10 cellular contexts compared by ENCODE assay signal in the genomic region with DNA sequence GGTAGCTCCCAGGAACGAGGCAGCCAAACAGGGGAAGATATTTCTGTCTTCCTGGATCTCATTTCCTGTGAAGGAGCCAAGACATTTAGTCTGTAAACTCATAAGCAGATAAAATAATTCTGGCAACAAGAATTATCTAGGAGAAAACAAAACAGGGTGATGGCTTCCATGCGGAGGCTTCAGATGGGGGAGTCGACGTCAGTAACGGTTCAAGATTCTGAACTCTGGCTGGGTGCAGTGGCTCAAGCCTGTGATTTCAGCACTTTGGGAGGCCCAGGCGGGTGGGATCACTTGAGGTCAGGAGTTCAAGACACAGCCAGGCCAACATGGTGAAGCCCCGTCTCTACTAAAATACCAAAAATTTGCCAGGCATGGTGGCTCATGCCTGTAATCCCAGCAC. TPM values are rescaled to one million over a fixed set of nuclear protein-coding genes. Genes with fewer than 3 reads are reported as not detected.
DNase-seq lines count a peak whose midpoint lies in the region; ATAC-seq, FAIRE-seq and TF ChIP-seq lines count a peak whose summit lies in the region.
"Had no signal": no experiment of that assay in that cellular context is flagged by ENCODE, and none has a peak within 500 bp of the region (broad histone marks: within the 10 kb centered on the region; RNA-seq: fewer than 3 reads in every experiment).

No MANE protein-coding gene starts in this region.

- H3K9ac ChIP-seq in liver (ENCODE audit: low read depth in 1 of 2, low read length in 2 of 2) (no peak overlapping the region), HepG2 (ENCODE audit: insufficient read depth, low read depth, low read length) (no peak overlapping the region), kidney (ENCODE audit: low read length in 2 of 2) (peak overlapping the region in 1 of 2 donors; percentile 34)

- DNase-seq in HepG2 (ENCODE audit: low spot score): no peak
- DNase-seq in activated naive CD8-positive, alpha-beta T cell treated with anti-CD3 and anti-CD28 coated beads, Interleukin-2, amount 50 U/mL, for 24 hours: no peak
- no peak for DNase-seq in kidney
- DNase-seq in uterus: peak in 1 of 2 donors; percentile 49
- DNase-seq in stimulated activated CD8-positive, alpha-beta memory T cell treated with anti-CD3 and anti-CD28 coated beads, Interleukin-4, amount 100 ng/mL, for 48 hours: no peak
- no peak for DNase-seq in NCI-H187 treated with DMSO at 0.1 percent for 48 hours (lab: John Stamatoyannopoulos, UW)

- H3K36me3 Mint-ChIP-seq in activated naive CD8-positive, alpha-beta T cell treated with anti-CD3 and anti-CD28 coated beads, Interleukin-2, amount 50 U/mL, for 24 hours (ENCODE audit: low read depth): peaks cover 6% of the 10 kb centered on the region

- in situ Hi-C loops in HepG2 (cut with HindIII; ENCODE audit: extremely low pct_ligation_motif_present, low pct_unique_long_range_greater_than_20kb): no loop called here

- WGBS in liver: 56% methylated on average over 7 of the region's 7 CpGs
- WGBS in HepG2 (ENCODE audit: low lambda C conversion rate): 38% methylated on average over 7 of the region's 7 CpGs

- H3K4me3 Mint-ChIP-seq in activated naive CD8-positive, alpha-beta T cell treated with anti-CD3 and anti-CD28 coated beads, Interleukin-2, amount 50 U/mL, for 24 hours: peak overlapping the region; percentile 66

- H3K27me3 Mint-ChIP-seq in activated naive CD8-positive, alpha-beta T cell treated with anti-CD3 and anti-CD28 coated beads, Interleukin-2, amount 50 U/mL, for 24 hours: peaks cover 14% of the 10 kb centered on the region

- intact Hi-C loops in HepG2 (cut with micrococcal nuclease; ENCODE audit: unreplicated experiment): no loop called here
- intact Hi-C loops in kidney (cut with DNase I): no loop called here
- intact Hi-C loops in uterus (cut with DNase I; ENCODE audit: low total_unique reads): no loop called here

- no peaks in the 10 kb centered on the region for H4K20me1 ChIP-seq in HepG2 (ENCODE audit: insufficient read depth, low read length)

- peak overlapping the region; percentile 35 to 50 for H3K27ac ChIP-seq in liver (ENCODE audit: low read depth in 1 of 2, low read length in 2 of 2)
- no peak overlapping the region for H3K27ac ChIP-seq in HepG2 (ENCODE audit: extremely low read length, insufficient read depth, low read length)
- peak overlapping the region; percentile 63 to 74 for H3K27ac ChIP-seq in kidney (ENCODE audit: low read depth in 2 of 2, low read length in 2 of 2)
- peak overlapping the region; percentile 30 to 53 for H3K27ac ChIP-seq in uterus
- H3K27ac ChIP-seq: SJSA1 had no signal

- H3K79me2 ChIP-seq in HepG2 (ENCODE audit: insufficient read depth, low read length): no peaks in the 10 kb centered on the region

- ATAC-seq in HepG2 (no peak), HG03469 (IDR thresholded peaks at IDR 0.05; ENCODE audit: unreplicated experiment) (no peak)
- ATAC-seq in activated naive CD8-positive, alpha-beta T cell treated with anti-CD3 and anti-CD28 coated beads, Interleukin-2, amount 50 U/mL, for 24 hours: no peak

- FAIRE-seq in HepG2 (lab: Jason Lieb, UNC) (no peak), kidney (lab: Jason Lieb, UNC) (no peak)

- no TSS peak for BruUV-seq in HepG2 (replicated peaks; lab: Mats Ljungman, UMichigan)

- no peak for TF ChIP-seq POLR2A in HepG2 (IDR thresholded peaks at IDR 0.05; ENCODE audit: insufficient read depth in 1 of 2, low read depth in 2 of 2, low read length in 2 of 2)
- no peak for TF ChIP-seq POLR2A in uterus (IDR thresholded peaks at IDR 0.05)

- H3K9me3 ChIP-seq in liver (ENCODE audit: control insufficient read depth in 4 of 4, low read length in 3 of 4) (no peaks in the 10 kb centered on the region), HepG2 (ENCODE audit: low read length) (no peaks in the 10 kb centered on the region), kidney (ENCODE audit: control insufficient read depth in 1 of 2, low read length in 2 of 2) (peaks cover 0 to 4% of the 10 kb centered on the region in 2 donors), uterus (no peaks in the 10 kb centered on the region)
- H3K9me3 ChIP-seq: mucosa of descending colon, SJSA1 had no signal

- TF ChIP-seq RAD21 in liver (IDR thresholded peaks at IDR 0.05): no peak
- no peak for TF ChIP-seq RAD21 in HepG2 (CRISPR knock-in tag; IDR thresholded peaks at IDR 0.05)

- peaks cover 5% of the 10 kb centered on the region for H3K9me3 Mint-ChIP-seq in activated naive CD8-positive, alpha-beta T cell treated with anti-CD3 and anti-CD28 coated beads, Interleukin-2, amount 50 U/mL, for 24 hours

- no peak for TF ChIP-seq EP300 in HepG2 (IDR thresholded peaks at IDR 0.05; ENCODE audit: low read depth in 2 of 2, low read length in 2 of 2)
- no peak for TF ChIP-seq EP300 in HepG2 (CRISPR knock-in tag; IDR thresholded peaks at IDR 0.05; ENCODE audit: borderline replicate concordance)

- H3K27me3 ChIP-seq in liver (ENCODE audit: control insufficient read depth in 4 of 4, insufficient read depth in 4 of 4, low read length in 3 of 4) (no peaks in the 10 kb centered on the region), HepG2 (ENCODE audit: control insufficient read depth in 1 of 2, insufficient read depth in 2 of 2, low read length in 2 of 2) (peaks cover 0 to 7% of the 10 kb centered on the region in 2 experiments; a peak in 2 of 5 replicates), uterus (no peaks in the 10 kb centered on the region)
- H3K27me3 ChIP-seq: SJSA1 had no signal

- H3K36me3 ChIP-seq in liver (ENCODE audit: control insufficient read depth in 4 of 4, insufficient read depth in 3 of 4, low read depth in 1 of 4, low read length in 3 of 4) (no peaks in the 10 kb centered on the region), HepG2 (replicated peaks in 1 of 2; ENCODE audit: control insufficient read depth in 1 of 2, insufficient read depth in 2 of 2, low read length in 2 of 2) (no peaks in the 10 kb centered on the region), kidney (ENCODE audit: control insufficient read depth in 1 of 2, insufficient read depth in 2 of 2, low read length in 2 of 2) (no peaks in the 10 kb centered on the region), uterus (no peaks in the 10 kb centered on the region)
- H3K36me3 ChIP-seq: SJSA1 had no signal

- no peak overlapping the region for H3K27ac Mint-ChIP-seq in activated naive CD8-positive, alpha-beta T cell treated with anti-CD3 and anti-CD28 coated beads, Interleukin-2, amount 50 U/mL, for 24 hours

- H2AFZ ChIP-seq in HepG2 (ENCODE audit: low read length): no peak overlapping the region

- no peak overlapping the region for H3K4me2 ChIP-seq in HepG2 (ENCODE audit: low read depth, low read length)

- CTCF ChIA-PET in HepG2 (lab: Yijun Ruan, JAX; ENCODE audit: low intra/inter-chr PET ratio, low total read pairs): no interaction called here

- no peak for TF ChIP-seq CTCF in liver (IDR thresholded peaks at IDR 0.05; ENCODE audit: low read depth, low read length, missing input control)
- no peak for TF ChIP-seq CTCF in HepG2 (CRISPR knock-in tag; IDR thresholded peaks at IDR 0.05)
- TF ChIP-seq CTCF in kidney (IDR thresholded peaks at IDR 0.05; ENCODE audit: borderline replicate concordance, extremely low read depth, insufficient read depth): no peak
- no peak for TF ChIP-seq CTCF in uterus (IDR thresholded peaks at IDR 0.05)

- POLR2A ChIA-PET in HepG2 (lab: Yijun Ruan, JAX): no interaction called here

- H3K4me3 ChIP-seq in liver (ENCODE audit: low read depth in 1 of 3, low read length in 3 of 3) (no peak overlapping the region), HepG2 (replicated peaks in 1 of 3; ENCODE audit: insufficient read depth in 1 of 3, low read depth in 2 of 3, low read length in 3 of 3) (no peak overlapping the region), kidney (ENCODE audit: low read length in 2 of 2) (no peak overlapping the region), uterus (no peak overlapping the region)
- H3K4me3 ChIP-seq: mucosa of descending colon, SJSA1 had no signal

- no peaks in the 10 kb centered on the region for H3K4me1 ChIP-seq in liver (ENCODE audit: control insufficient read depth in 4 of 4, insufficient read depth in 4 of 4, low read length in 3 of 4)
- H3K4me1 ChIP-seq in HepG2 (ENCODE audit: insufficient read depth, low read length): peaks cover 7% of the 10 kb centered on the region; the same call in 1 of the 2 replicates
- H3K4me1 ChIP-seq in kidney (ENCODE audit: control insufficient read depth in 1 of 2, insufficient read depth in 1 of 2, low read depth in 1 of 2, low read length in 2 of 2): peaks cover 4 to 7% of the 10 kb centered on the region in 2 donors
- peaks cover 0 to 5% of the 10 kb centered on the region in 2 donors for H3K4me1 ChIP-seq in uterus

- H3K4me1 Mint-ChIP-seq in activated naive CD8-positive, alpha-beta T cell treated with anti-CD3 and anti-CD28 coated beads, Interleukin-2, amount 50 U/mL, for 24 hours: peaks cover 51% of the 10 kb centered on the region

RNA-seq across cellular contexts. Expression of a gene that starts 1.3 kb away (rescaled TPM):
- total RNA-seq in liver: 10 to 100 TPM in 1 of 2 donors, 1 to 10 TPM in 1; 1.6 to 10.4 TPM
- polyA plus RNA-seq in liver: 1 to 10 TPM in 1 of 2 donors, under 1 TPM in 1; 0.11 to 1.2 TPM
- total RNA-seq in HepG2 (2016; rRNA removed; fragmentation: Illumina TruSeq; extraction: Trizol): not detected in 2 replicates
- not detected in 2 replicates for total RNA-seq in HepG2 (2016; cell fraction: cytosol; rRNA removed; fragmentation: Illumina TruSeq; extraction: Trizol; ENCODE audit: low read depth)
- total RNA-seq in HepG2 (2016; cell fraction: insoluble cytoplasmic fraction; rRNA removed; fragmentation: Illumina TruSeq; extraction: Trizol): not detected in 2 replicates
- total RNA-seq in HepG2 (2016; cell fraction: membrane; rRNA removed; fragmentation: Illumina TruSeq; extraction: Trizol): not detected in 2 replicates
- total RNA-seq in HepG2 (2016; cell fraction: nucleus; rRNA removed; fragmentation: Illumina TruSeq; extraction: Trizol): not detected in 2 replicates
- not detected in 2 replicates for polyA plus RNA-seq in HepG2 (2011; rRNA removed)
- 0.04 TPM in 1 of 2 replicates, not detected in the other for polyA plus RNA-seq in HepG2 (2011; cell fraction: cytosol; rRNA removed)
- polyA plus RNA-seq in HepG2 (2011; cell fraction: nucleus; rRNA removed): not detected in 2 replicates
- not detected in 2 replicates for polyA plus RNA-seq in HepG2 (2012)
- not detected in 2 replicates for polyA plus RNA-seq in HepG2 (2016; cell fraction: cytosol; fragmentation: Illumina TruSeq; extraction: Trizol; ENCODE audit: low read depth)
- not detected in 2 replicates for polyA plus RNA-seq in HepG2 (2016; cell fraction: insoluble cytoplasmic fraction; fragmentation: Illumina TruSeq; extraction: Trizol; ENCODE audit: low read depth)
- 0.08 TPM in 1 of 2 replicates, not detected in the other for polyA plus RNA-seq in HepG2 (2016; cell fraction: membrane; fragmentation: Illumina TruSeq; extraction: Trizol; ENCODE audit: low read depth)
- 0.22 TPM in 1 of 2 replicates, not detected in the other for polyA plus RNA-seq in HepG2 (2016; cell fraction: nucleus; fragmentation: Illumina TruSeq; extraction: Trizol; ENCODE audit: insufficient read depth, low read depth)
- polyA minus RNA-seq in HepG2 (2011; rRNA and poly(A)+ RNA removed; ENCODE audit: low replicate concordance): 0.10 and 0.61 TPM in 2 replicates
- polyA minus RNA-seq in HepG2 (2011; cell fraction: cytosol; rRNA and poly(A)+ RNA removed): not detected in 2 replicates
- polyA minus RNA-seq in HepG2 (2011; cell fraction: nucleus; rRNA and poly(A)+ RNA removed): not detected in 2 replicates
- 8.7 TPM for total RNA-seq in kidney
- 1.7 TPM for polyA plus RNA-seq in kidney (ENCODE audit: insufficient read depth, low read depth, low replicate concordance)
- total RNA-seq in uterus: 1 to 10 TPM; 1.2 to 7.2 (median 2.9) TPM

RNA-seq across cellular contexts. Expression of a gene that starts 41.4 kb away (rescaled TPM):
- total RNA-seq in liver (10 to 100 TPM in 1 of 2 donors, 1 to 10 TPM in 1; 3.1 to 11.0 TPM), HepG2 (2016; rRNA removed; fragmentation: Illumina TruSeq; extraction: Trizol) (0.07 TPM in 1 of 2 replicates, not detected in the other), kidney (5.1 TPM), uterus (1 to 10 TPM in 2 of 4 donors, not detected in 2; 1.3 to 2.0 TPM)
- polyA plus RNA-seq in liver (1 to 10 TPM in 1 of 2 donors, under 1 TPM in 1; 0.93 to 1.2 TPM), HepG2 (2011; rRNA removed) (0.09 and 0.33 TPM in 2 replicates), kidney (ENCODE audit: insufficient read depth, low read depth, low replicate concordance) (0.67 TPM)
- total RNA-seq in HepG2 (2016; cell fraction: cytosol; rRNA removed; fragmentation: Illumina TruSeq; extraction: Trizol; ENCODE audit: low read depth): not detected in 2 replicates
- 0.09 TPM in 1 of 2 replicates, not detected in the other for total RNA-seq in HepG2 (2016; cell fraction: insoluble cytoplasmic fraction; rRNA removed; fragmentation: Illumina TruSeq; extraction: Trizol)
- not detected in 2 replicates for total RNA-seq in HepG2 (2016; cell fraction: membrane; rRNA removed; fragmentation: Illumina TruSeq; extraction: Trizol)
- not detected in 2 replicates for total RNA-seq in HepG2 (2016; cell fraction: nucleus; rRNA removed; fragmentation: Illumina TruSeq; extraction: Trizol)
- polyA plus RNA-seq in HepG2 (2011; cell fraction: cytosol; rRNA removed): not detected in 2 replicates
- polyA plus RNA-seq in HepG2 (2011; cell fraction: nucleus; rRNA removed): 1.2 and 1.8 TPM in 2 replicates
- not detected in 2 replicates for polyA plus RNA-seq in HepG2 (2012)
- not detected in 2 replicates for polyA plus RNA-seq in HepG2 (2016; cell fraction: cytosol; fragmentation: Illumina TruSeq; extraction: Trizol; ENCODE audit: low read depth)
- polyA plus RNA-seq in HepG2 (2016; cell fraction: insoluble cytoplasmic fraction; fragmentation: Illumina TruSeq; extraction: Trizol; ENCODE audit: low read depth): not detected in 2 replicates
- not detected in 2 replicates for polyA plus RNA-seq in HepG2 (2016; cell fraction: membrane; fragmentation: Illumina TruSeq; extraction: Trizol; ENCODE audit: low read depth)
- 0.29 TPM in 1 of 2 replicates, not detected in the other for polyA plus RNA-seq in HepG2 (2016; cell fraction: nucleus; fragmentation: Illumina TruSeq; extraction: Trizol; ENCODE audit: insufficient read depth, low read depth)
- 0.19 TPM in 1 of 2 replicates, not detected in the other for polyA minus RNA-seq in HepG2 (2011; rRNA and poly(A)+ RNA removed; ENCODE audit: low replicate concordance)
- polyA minus RNA-seq in HepG2 (2011; cell fraction: cytosol; rRNA and poly(A)+ RNA removed): not detected in 2 replicates
- 0.25 TPM in 1 of 2 replicates, not detected in the other for polyA minus RNA-seq in HepG2 (2011; cell fraction: nucleus; rRNA and poly(A)+ RNA removed)
- total RNA-seq: SJSA1 had no signal

RNA-seq across cellular contexts. Expression of a gene that starts 43.0 kb away (rescaled TPM):
- total RNA-seq in liver (10 to 100 TPM; 16.9 to 19.6 TPM), HepG2 (2016; rRNA removed; fragmentation: Illumina TruSeq; extraction: Trizol) (18.8 and 26.8 TPM in 2 replicates), kidney (69.4 TPM), uterus (10 to 100 TPM in 3 of 4 donors, 1 to 10 TPM in 1; 8.5 to 71.8 (median 27.7) TPM)
- polyA plus RNA-seq in liver (10 to 100 TPM; 12.5 to 20.2 TPM), HepG2 (2011; rRNA removed) (16.0 and 16.8 TPM in 2 replicates), kidney (ENCODE audit: insufficient read depth, low read depth, low replicate concordance) (43.9 TPM)
- total RNA-seq in HepG2 (2016; cell fraction: cytosol; rRNA removed; fragmentation: Illumina TruSeq; extraction: Trizol; ENCODE audit: low read depth): 4.5 and 5.5 TPM in 2 replicates
- 16.2 and 28.2 TPM in 2 replicates for total RNA-seq in HepG2 (2016; cell fraction: insoluble cytoplasmic fraction; rRNA removed; fragmentation: Illumina TruSeq; extraction: Trizol)
- 20.2 and 20.3 TPM in 2 replicates for total RNA-seq in HepG2 (2016; cell fraction: membrane; rRNA removed; fragmentation: Illumina TruSeq; extraction: Trizol)
- 13.2 and 15.8 TPM in 2 replicates for total RNA-seq in HepG2 (2016; cell fraction: nucleus; rRNA removed; fragmentation: Illumina TruSeq; extraction: Trizol)
- polyA plus RNA-seq in HepG2 (2011; cell fraction: cytosol; rRNA removed): 18.0 and 19.4 TPM in 2 replicates
- 24.5 and 30.8 TPM in 2 replicates for polyA plus RNA-seq in HepG2 (2011; cell fraction: nucleus; rRNA removed)
- 21.5 and 25.5 TPM in 2 replicates for polyA plus RNA-seq in HepG2 (2012)
- 4.2 and 4.6 TPM in 2 replicates for polyA plus RNA-seq in HepG2 (2016; cell fraction: cytosol; fragmentation: Illumina TruSeq; extraction: Trizol; ENCODE audit: low read depth)
- polyA plus RNA-seq in HepG2 (2016; cell fraction: insoluble cytoplasmic fraction; fragmentation: Illumina TruSeq; extraction: Trizol; ENCODE audit: low read depth): 25.9 and 33.9 TPM in 2 replicates
- polyA plus RNA-seq in HepG2 (2016; cell fraction: membrane; fragmentation: Illumina TruSeq; extraction: Trizol; ENCODE audit: low read depth): 14.1 and 15.9 TPM in 2 replicates
- 31.1 and 31.9 TPM in 2 replicates for polyA plus RNA-seq in HepG2 (2016; cell fraction: nucleus; fragmentation: Illumina TruSeq; extraction: Trizol; ENCODE audit: insufficient read depth, low read depth)
- polyA minus RNA-seq in HepG2 (2011; rRNA and poly(A)+ RNA removed; ENCODE audit: low replicate concordance): 36.6 and 52.6 TPM in 2 replicates
- 10.8 and 16.8 TPM in 2 replicates for polyA minus RNA-seq in HepG2 (2011; cell fraction: cytosol; rRNA and poly(A)+ RNA removed)
- 6.7 and 7.1 TPM in 2 replicates for polyA minus RNA-seq in HepG2 (2011; cell fraction: nucleus; rRNA and poly(A)+ RNA removed)

RNA-seq across cellular contexts. Expression of a gene that starts 48.6 kb away (rescaled TPM):
- 10 to 100 TPM; 29.5 to 42.6 TPM for total RNA-seq in liver
- polyA plus RNA-seq in liver: 10 to 100 TPM; 34.2 to 50.8 TPM
- total RNA-seq in HepG2 (2016; rRNA removed; fragmentation: Illumina TruSeq; extraction: Trizol): 20.0 and 56.0 TPM in 2 replicates
- total RNA-seq in HepG2 (2016; cell fraction: cytosol; rRNA removed; fragmentation: Illumina TruSeq; extraction: Trizol; ENCODE audit: low read depth): 14.5 and 16.6 TPM in 2 replicates
- 22.2 and 58.2 TPM in 2 replicates for total RNA-seq in HepG2 (2016; cell fraction: insoluble cytoplasmic fraction; rRNA removed; fragmentation: Illumina TruSeq; extraction: Trizol)
- 36.2 and 36.4 TPM in 2 replicates for total RNA-seq in HepG2 (2016; cell fraction: membrane; rRNA removed; fragmentation: Illumina TruSeq; extraction: Trizol)
- 45.5 and 60.9 TPM in 2 replicates for total RNA-seq in HepG2 (2016; cell fraction: nucleus; rRNA removed; fragmentation: Illumina TruSeq; extraction: Trizol)
- polyA plus RNA-seq in HepG2 (2011; rRNA removed): 42.6 and 55.5 TPM in 2 replicates
- polyA plus RNA-seq in HepG2 (2011; cell fraction: cytosol; rRNA removed): 34.0 and 56.6 TPM in 2 replicates
- 87.2 and 112 TPM in 2 replicates for polyA plus RNA-seq in HepG2 (2011; cell fraction: nucleus; rRNA removed)
- polyA plus RNA-seq in HepG2 (2012): 29.1 and 45.2 TPM in 2 replicates
- 21.6 and 23.7 TPM in 2 replicates for polyA plus RNA-seq in HepG2 (2016; cell fraction: cytosol; fragmentation: Illumina TruSeq; extraction: Trizol; ENCODE audit: low read depth)
- 19.8 and 29.4 TPM in 2 replicates for polyA plus RNA-seq in HepG2 (2016; cell fraction: insoluble cytoplasmic fraction; fragmentation: Illumina TruSeq; extraction: Trizol; ENCODE audit: low read depth)
- polyA plus RNA-seq in HepG2 (2016; cell fraction: membrane; fragmentation: Illumina TruSeq; extraction: Trizol; ENCODE audit: low read depth): 31.3 and 31.9 TPM in 2 replicates
- 109 and 110 TPM in 2 replicates for polyA plus RNA-seq in HepG2 (2016; cell fraction: nucleus; fragmentation: Illumina TruSeq; extraction: Trizol; ENCODE audit: insufficient read depth, low read depth)
- polyA minus RNA-seq in HepG2 (2011; rRNA and poly(A)+ RNA removed; ENCODE audit: low replicate concordance): 99.1 and 126 TPM in 2 replicates
- 41.8 and 46.2 TPM in 2 replicates for polyA minus RNA-seq in HepG2 (2011; cell fraction: cytosol; rRNA and poly(A)+ RNA removed)
- 16.4 and 18.6 TPM in 2 replicates for polyA minus RNA-seq in HepG2 (2011; cell fraction: nucleus; rRNA and poly(A)+ RNA removed)
- 43.3 TPM for total RNA-seq in kidney
- polyA plus RNA-seq in kidney (ENCODE audit: insufficient read depth, low read depth, low replicate concordance): 63.2 TPM
- 10 to 100 TPM; 19.2 to 37.3 (median 28.2) TPM for total RNA-seq in uterus
